Comparison of ENCODE assay signal across 28 cellular contexts in the genomic region with DNA sequence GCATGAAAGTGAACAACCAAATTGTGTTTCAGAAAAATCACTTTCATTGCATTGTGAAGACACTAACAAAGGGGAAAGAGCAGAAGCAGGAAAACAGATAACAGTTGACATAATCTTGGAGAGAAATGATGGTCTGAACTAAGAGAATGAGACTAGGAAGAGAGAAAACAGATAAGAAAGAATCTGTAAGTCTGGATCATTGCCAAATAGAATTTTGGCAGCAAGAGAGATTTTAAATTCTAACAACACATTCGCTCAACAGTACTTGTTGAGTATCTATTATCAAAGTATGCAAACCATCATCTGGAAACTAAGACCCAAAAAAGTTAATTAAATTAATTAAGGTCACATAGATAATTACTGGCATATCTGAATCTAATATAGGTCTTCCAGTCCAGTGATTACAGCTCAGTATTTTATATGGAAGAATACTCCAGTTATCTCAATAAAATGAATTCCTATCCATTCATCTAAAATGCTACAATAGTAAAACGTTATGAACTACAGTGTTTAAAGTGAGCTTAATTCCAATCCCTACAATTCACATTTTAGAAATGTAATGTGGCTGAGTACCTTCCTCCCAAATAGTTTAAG.
"Had no signal": no experiment of that assay in that cellular context is flagged by ENCODE, and none has a peak within 500 bp of the region (broad histone marks: within the 10 kb centered on the region; RNA-seq: fewer than 3 reads in every experiment).

No MANE protein-coding gene starts in this region.

- H3K36me3 ChIP-seq: heart right ventricle, right lobe of liver, suprapubic skin, transverse colon, upper lobe of right lung, uterus had no signal

- H3K27me3 ChIP-seq: dorsolateral prefrontal cortex, heart right ventricle, right lobe of liver, suprapubic skin, transverse colon, upper lobe of right lung, uterus had no signal

- ATAC-seq: esophagus mucosa; heart right ventricle; left lobe of liver; natural killer cell treated with Interleukin-12 subunit alpha and Interleukin-12 subunit beta and Interleukin-15 and Interleukin-18, amount 100 ng/mL, for 72 hours; right lobe of liver; stimulated activated naive B cell treated with anti-CD40 and anti-IgM and Interleukin-4, amounts not matched to agents 10 μg/mL and 1 μg/mL and 100 μg/mL, for 72 hours; stimulated activated naive CD8-positive, alpha-beta T cell treated with anti-CD3 and anti-CD28 coated beads, Interleukin-15, amount 100 ng/mL, for 72 hours; upper lobe of right lung had no signal

- H3K27ac ChIP-seq: dorsolateral prefrontal cortex, epithelial cell of prostate, heart right ventricle, parathyroid adenoma, right lobe of liver, suprapubic skin, transverse colon, upper lobe of right lung, uterus had no signal

- H2AFZ ChIP-seq: parathyroid adenoma had no signal

- H3K4me1 ChIP-seq: heart right ventricle, parathyroid adenoma, right lobe of liver, suprapubic skin, transverse colon, upper lobe of right lung, uterus had no signal

- H3K36me3 Mint-ChIP-seq: immature natural killer cell; memory B cell; stimulated activated naive B cell treated with anti-CD40 and anti-IgM and Interleukin-4, amounts not matched to agents 10 μg/mL and 1 μg/mL and 100 μg/mL, for 72 hours had no signal

- H3K27ac Mint-ChIP-seq: immature natural killer cell; memory B cell; natural killer cell treated with Interleukin-12 subunit alpha and Interleukin-12 subunit beta and Interleukin-15 and Interleukin-18, amount 100 ng/mL, for 72 hours; progenitor cell of endocrine pancreas; stimulated activated naive B cell treated with anti-CD40 and anti-IgM and Interleukin-4, amounts not matched to agents 10 μg/mL and 1 μg/mL and 100 μg/mL, for 72 hours; stimulated activated naive CD8-positive, alpha-beta T cell treated with anti-CD3 and anti-CD28 coated beads, Interleukin-15, amount 100 ng/mL, for 72 hours had no signal

- H3K4me1 Mint-ChIP-seq: immature natural killer cell; memory B cell; neural crest cell; stimulated activated naive B cell treated with anti-CD40 and anti-IgM and Interleukin-4, amounts not matched to agents 10 μg/mL and 1 μg/mL and 100 μg/mL, for 72 hours; stimulated activated naive CD8-positive, alpha-beta T cell treated with anti-CD3 and anti-CD28 coated beads, Interleukin-15, amount 100 ng/mL, for 72 hours had no signal

- H3K27me3 Mint-ChIP-seq: memory B cell; natural killer cell treated with Interleukin-12 subunit alpha and Interleukin-12 subunit beta and Interleukin-15 and Interleukin-18, amount 100 ng/mL, for 72 hours; progenitor cell of endocrine pancreas; stimulated activated naive B cell treated with anti-CD40 and anti-IgM and Interleukin-4, amounts not matched to agents 10 μg/mL and 1 μg/mL and 100 μg/mL, for 72 hours; stimulated activated naive CD8-positive, alpha-beta T cell treated with anti-CD3 and anti-CD28 coated beads, Interleukin-15, amount 100 ng/mL, for 72 hours had no signal

- H3K4me3 Mint-ChIP-seq: immature natural killer cell; memory B cell; natural killer cell treated with Interleukin-12 subunit alpha and Interleukin-12 subunit beta and Interleukin-15 and Interleukin-18, amount 100 ng/mL, for 72 hours; neural crest cell; stimulated activated naive B cell treated with anti-CD40 and anti-IgM and Interleukin-4, amounts not matched to agents 10 μg/mL and 1 μg/mL and 100 μg/mL, for 72 hours; stimulated activated naive CD8-positive, alpha-beta T cell treated with anti-CD3 and anti-CD28 coated beads, Interleukin-15, amount 100 ng/mL, for 72 hours had no signal

- H3K9ac ChIP-seq: parathyroid adenoma had no signal

- H3K4me3 ChIP-seq: dorsolateral prefrontal cortex, heart right ventricle, lung, right lobe of liver, suprapubic skin, transverse colon, upper lobe of right lung, uterus had no signal

- DNase-seq: dorsolateral prefrontal cortex; effector CD4-positive, alpha-beta T cell; foreskin melanocyte; glutamatergic neuron; heart right ventricle; hippocampal formation; immature natural killer cell; islet precursor cell; kidney glomerular epithelial cell; right lobe of liver; small intestine; stimulated activated CD4-positive, alpha-beta T cell treated with anti-CD3 and anti-CD28 coated beads, Interleukin-15, amount 100 ng/mL, for 24 hours; stimulated activated CD4-positive, alpha-beta T cell treated with anti-CD3 and anti-CD28 coated beads, Interleukin-2, amount 100 ng/mL, for 48 hours; stimulated activated naive B cell treated with anti-CD40 and anti-IgM and Interleukin-4, amounts not matched to agents 10 μg/mL and 1 μg/mL and 100 μg/mL, for 72 hours; stimulated activated naive CD8-positive, alpha-beta T cell treated with anti-CD3 and anti-CD28 coated beads, Interleukin-15, amount 100 ng/mL, for 72 hours; transverse colon; upper lobe of right lung; uterus had no signal

- H3K9me3 ChIP-seq: heart right ventricle, right lobe of liver, suprapubic skin, transverse colon, upper lobe of right lung, uterus had no signal

- H3K79me2 ChIP-seq: parathyroid adenoma had no signal
